ENCODE assay signal across 8 cellular contexts in genomic region chr4:127632420-127633403, GRCh38. TPM values are rescaled to one million over a fixed set of nuclear protein-coding genes. Genes with fewer than 3 reads are reported as not detected.
DNase-seq lines count a peak whose midpoint lies in the region; FAIRE-seq and TF ChIP-seq lines count a peak whose summit lies in the region.

TSS of gene INTU (plus strand) at chr4:127632957. CDS start at chr4:127633035, 78 bp downstream.

- peak within 1 kb of the TSS; percentile 14; the same call in 1 of the 2 replicates for H3K4me2 ChIP-seq in KMS-11
- H3K4me2 ChIP-seq in mammary epithelial cell (ENCODE audit: insufficient read depth, low read depth, low read length): peak within 1 kb of the TSS; percentile 98

- no peaks in the 10 kb centered on the region for H3K4me1 ChIP-seq in KMS-11 (ENCODE audit: low read depth, poor library complexity, severe bottlenecking)
- peaks cover 16% of the 10 kb centered on the region for H3K4me1 ChIP-seq in mammary epithelial cell (ENCODE audit: insufficient read depth, low read length)
- H3K4me1 ChIP-seq in iPS-18a (ENCODE audit: control insufficient read depth, low read depth, low read length): no peaks in the 10 kb centered on the region

- H3K36me3 ChIP-seq in KMS-11 (ENCODE audit: insufficient read depth) (no peaks in the 10 kb centered on the region), mammary epithelial cell (ENCODE audit: insufficient read depth, low read length) (no peaks in the 10 kb centered on the region), iPS-18a (ENCODE audit: control insufficient read depth, low read depth, low read length) (no peaks in the 10 kb centered on the region)

- WGBS in mammary epithelial cell (ENCODE audit: low coverage, missing lambda C conversion rate): 3% methylated on average over 38 of the region's 38 CpGs

- intact Hi-C loops in mammary epithelial cell (cut with micrococcal nuclease): loop anchor here (5.0 kb wide), 1 partner anchor 60 kb away; no protein-coding TSS in a partner anchor

- H3K9me3 ChIP-seq in mammary epithelial cell (replicated peaks; ENCODE audit: insufficient read depth, low read length) (no peaks in the 10 kb centered on the region), iPS-18a (ENCODE audit: control insufficient read depth, low read depth, low read length) (no peaks in the 10 kb centered on the region)

- TF ChIP-seq CTCF in KMS-11 (conservative IDR thresholded peaks at IDR 0.05; ENCODE audit: low read depth, low read length) (no peak), mammary epithelial cell (conservative IDR thresholded peaks at IDR 0.05 in 1 of 2, IDR thresholded peaks at IDR 0.05 in 1 of 2; ENCODE audit: extremely low read depth in 1 of 2, insufficient read depth in 1 of 2, low read depth in 1 of 2, low read length in 2 of 2) (no peak)

- H3K27ac ChIP-seq in KMS-11 (no peak within 1 kb of the TSS), mammary epithelial cell (ENCODE audit: insufficient read depth, low read depth, low read length) (peak within 1 kb of the TSS; percentile 92), iPS-18a (ENCODE audit: low read length) (peak within 1 kb of the TSS; percentile 75)

- TF ChIP-seq POLR2A in H54 (IDR thresholded peaks at IDR 0.05; ENCODE audit: low read depth, low read length): no peak

- H3K9ac ChIP-seq in KMS-11: peak within 1 kb of the TSS; percentile 20; the same call in 1 of the 2 replicates
- H3K9ac ChIP-seq in mammary epithelial cell (ENCODE audit: insufficient read depth, low read length): peak within 1 kb of the TSS; percentile 98
- peak within 1 kb of the TSS; percentile 92 for H3K9ac ChIP-seq in iPS-18a (ENCODE audit: low read length)

- FAIRE-seq in H54 (lab: Jason Lieb, UNC): peak; percentile 98

- in situ Hi-C loops in G401 (cut with HindIII; ENCODE audit: low sequenced_read_pairs): no loop called here
- in situ Hi-C loops in mammary epithelial cell (cut with MboI; ENCODE audit: low sequenced_read_pairs in 2 of 2): no loop called here

- CTCF ChIA-PET in mammary epithelial cell (lab: Charles Lee; ENCODE audit: low non-redundant PET): interaction anchor here (0.6 to 1.1 kb wide), 3 partner anchors 10 to 93 kb away, joined by 3 to 15 read pairs (median 3); no protein-coding TSS in a partner anchor

- dilution Hi-C loops in mammary epithelial cell (cut with HindIII; ENCODE audit: low sequenced_read_pairs): loop anchor here (5.0 kb wide), 1 partner anchor 75 kb away; no protein-coding TSS in a partner anchor

- H3K4me3 ChIP-seq in KMS-11 (IDR thresholded peaks at IDR 0.05; ENCODE audit: insufficient read depth, low read depth, low read length): no peak within 1 kb of the TSS
- H3K4me3 ChIP-seq in mammary epithelial cell (replicated peaks in 1 of 3; ENCODE audit: insufficient read depth in 1 of 3, low read depth in 2 of 3, low read length in 3 of 3): peak within 1 kb of the TSS; percentile 70 to 91 (median 90)
- H3K4me3 ChIP-seq in iPS-18a (ENCODE audit: low read length): peak within 1 kb of the TSS; percentile 93

- no peaks in the 10 kb centered on the region for H3K27me3 ChIP-seq in KMS-11 (ENCODE audit: insufficient read depth, low read depth)
- no peaks in the 10 kb centered on the region for H3K27me3 ChIP-seq in mammary epithelial cell (ENCODE audit: insufficient read depth, low read length)
- H3K27me3 ChIP-seq in iPS-18a (ENCODE audit: control insufficient read depth, insufficient read depth, low read length): no peaks in the 10 kb centered on the region

- TSS peak; percentile 21 for BruUV-seq in mammary epithelial cell (replicated peaks; lab: Mats Ljungman, UMichigan)

- DNase-seq in G401 (ENCODE audit: low spot score) (peak; percentile 98), H54 (ENCODE audit: insufficient read length, low spot score) (peak; percentile 53), SIG-M5 (lab: John Stamatoyannopoulos, UW) (peak; percentile 70), mammary epithelial cell (peak; percentile 96), retina (peak; percentile 90), GF-D8 (lab: John Stamatoyannopoulos, UW) (no peak)

- H4K20me1 ChIP-seq in KMS-11 (ENCODE audit: insufficient read depth) (no peaks in the 10 kb centered on the region), mammary epithelial cell (ENCODE audit: insufficient read depth, low read length) (no peaks in the 10 kb centered on the region)

- H2AFZ ChIP-seq in KMS-11 (ENCODE audit: low read depth) (peak within 1 kb of the TSS; percentile 44), mammary epithelial cell (ENCODE audit: low read depth, low read length) (peak within 1 kb of the TSS; percentile 99)

- no peaks in the 10 kb centered on the region for H3K79me2 ChIP-seq in KMS-11 (ENCODE audit: insufficient read depth, low read depth)
- peaks cover 4% of the 10 kb centered on the region for H3K79me2 ChIP-seq in mammary epithelial cell (ENCODE audit: insufficient read depth, low read length)

RNA-seq across cellular contexts. Expression of gene INTU, which starts in this region (rescaled TPM):
- total RNA-seq in G401 (2014; rRNA removed; shearing (Covaris generic)): 3.9 and 10.8 TPM in 2 replicates
- total RNA-seq in mammary epithelial cell: 10 to 100 TPM in 1 of 2 donors, 1 to 10 TPM in 1; 6.3 to 25.5 TPM
- polyA plus RNA-seq in mammary epithelial cell: 1.8 TPM
- 9.0 TPM for polyA minus RNA-seq in mammary epithelial cell

Comparison
In these comparisons a context has a peak if more than half of its experiments do, and no peak if none do; other contexts are left out.
1. H3K9ac ChIP-seq: peak in every context shown above with its lines; median percentile 98 in mammary epithelial cell; 92 in iPS-18a; 20 in KMS-11.